In the genomic region with DNA sequence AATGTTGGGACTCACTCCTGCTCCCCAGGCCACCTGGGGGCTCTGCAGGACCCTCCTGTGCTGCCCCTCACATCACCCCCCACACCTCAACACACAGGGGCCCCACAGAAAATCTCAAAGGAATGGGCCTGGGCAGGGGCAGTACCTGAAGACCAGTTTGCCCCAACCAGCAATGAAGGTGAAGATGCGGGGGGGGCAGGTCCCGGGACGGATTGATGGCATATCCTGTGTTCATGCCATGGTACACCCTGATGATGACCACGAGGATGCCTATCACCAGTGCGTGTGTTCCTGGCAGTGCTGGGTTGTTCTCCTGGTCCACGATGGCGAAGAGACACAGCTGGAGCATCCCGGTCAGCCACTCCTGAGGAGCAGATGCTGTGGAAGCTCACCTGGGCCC, we compare ENCODE assay signal across 7 cellular contexts.
DNase-seq lines count a peak whose midpoint lies in the region; ATAC-seq and TF ChIP-seq lines count a peak whose summit lies in the region.
"Not testable (repeated sequence)": the region's sequence is repeated elsewhere in the genome, so short reads cannot be mapped to it uniquely, and the experiment has no call there.

No MANE protein-coding gene starts in this region.

- H3K4me1 ChIP-seq in Peyer's patch; breast epithelium; lower lobe of right lung; thoracic aorta (ENCODE audit: control insufficient read depth in 1 of 2, low read depth in 2 of 2): not testable (repeated sequence)

- TF ChIP-seq POLR2A in Peyer's patch (IDR thresholded peaks at IDR 0.05); breast epithelium (IDR thresholded peaks at IDR 0.05): not testable (repeated sequence)

- DNase-seq in Peyer's patch = peak in 2 of 3 donors; percentile 12 to 42
- DNase-seq in activated CD8-positive, alpha-beta memory T cell treated with anti-CD3 and anti-CD28 coated beads for 24 hours = peak; percentile 52
- DNase-seq in breast epithelium (ENCODE audit: low spot score in 2 of 2) = peak; percentile 10 to 16
- DNase-seq in left cardiac atrium = peak; percentile 11
- peak; percentile 34 for DNase-seq in lower lobe of right lung
- DNase-seq in posterior vena cava (ENCODE audit: low spot score) = peak; percentile 60
- DNase-seq in thoracic aorta (ENCODE audit: low spot score) = peak; percentile 0

- intact Hi-C loops in breast epithelium (cut with DNase I; ENCODE audit: low total_unique reads); left cardiac atrium (cut with DNase I); lower lobe of right lung (cut with DNase I); posterior vena cava (cut with DNase I): not testable (repeated sequence)

- TF ChIP-seq CTCF in Peyer's patch (IDR thresholded peaks at IDR 0.05); breast epithelium (IDR thresholded peaks at IDR 0.05); lower lobe of right lung (IDR thresholded peaks at IDR 0.05); thoracic aorta (IDR thresholded peaks at IDR 0.05): not testable (repeated sequence)

- not testable (repeated sequence) for H3K27ac ChIP-seq in Peyer's patch, breast epithelium, lower lobe of right lung, thoracic aorta

- not testable (repeated sequence) for H3K27me3 ChIP-seq in Peyer's patch; breast epithelium; lower lobe of right lung (ENCODE audit: low read depth); thoracic aorta (replicated peaks; ENCODE audit: insufficient read depth)

- H3K9me3 ChIP-seq in Peyer's patch, breast epithelium, lower lobe of right lung, thoracic aorta: not testable (repeated sequence)

- not testable (repeated sequence) for ATAC-seq in left cardiac atrium; lower lobe of right lung; thoracic aorta (ENCODE audit: insufficient number of reproducible peaks, low FRiP score, low read depth)

- H3K36me3 ChIP-seq in Peyer's patch, breast epithelium, lower lobe of right lung, thoracic aorta: not testable (repeated sequence)

- H3K4me3 ChIP-seq in Peyer's patch, breast epithelium, lower lobe of right lung, thoracic aorta: not testable (repeated sequence)

Comparison
In these comparisons a context has a peak if more than half of its experiments do, and no peak if none do; other contexts are left out.
1. DNase-seq: peak in every context shown above with its lines; median percentile 60 in posterior vena cava; 52 in activated CD8-positive, alpha-beta memory T cell treated with anti-CD3 and anti-CD28 coated beads for 24 hours; 34 in lower lobe of right lung; 27 in Peyer's patch; 13 in breast epithelium; 11 in left cardiac atrium; 0 in thoracic aorta.